ENCODE assay signal across 9 cellular contexts in the genomic region with DNA sequence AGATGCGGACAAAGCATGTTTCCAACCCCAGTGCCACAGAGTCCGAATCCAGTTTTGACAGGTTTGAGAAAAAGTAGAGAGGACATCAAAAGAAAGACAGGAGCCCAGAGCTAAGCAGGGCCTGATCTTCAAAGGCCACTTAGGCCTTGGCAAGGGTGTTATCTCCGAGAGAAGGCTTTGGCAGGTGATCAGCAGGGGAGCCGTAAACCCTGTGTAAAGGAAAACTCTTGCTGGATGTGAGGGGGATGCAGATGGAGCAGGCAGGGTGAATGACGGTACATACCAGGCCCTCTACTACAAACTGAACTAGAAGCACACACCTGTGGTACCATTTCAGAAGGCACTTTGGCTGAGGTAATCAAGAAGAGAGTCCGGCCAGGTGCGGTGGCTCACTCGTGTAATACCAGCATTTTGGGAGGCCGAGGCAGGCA. TPM values are rescaled to one million over a fixed set of nuclear protein-coding genes. Genes with fewer than 3 reads are reported as not detected.
A peak's percentile ranks its signal among the peaks of the same experiment; 100 is the strongest.
DNase-seq lines count a peak whose midpoint lies in the region; ATAC-seq and TF ChIP-seq lines count a peak whose summit lies in the region.
"Had no signal": no experiment of that assay in that cellular context is flagged by ENCODE, and none has a peak within 500 bp of the region (broad histone marks: within the 10 kb centered on the region; RNA-seq: fewer than 3 reads in every experiment).

No MANE protein-coding gene starts in this region.

- 69 to 77% methylated on average over 9 of the region's 9 CpGs for WGBS in heart right ventricle, 2 donors
- WGBS in urinary bladder, result 80% methylated on average over 9 of the region's 9 CpGs

- no peak for ATAC-seq in heart right ventricle
- no peak for ATAC-seq in Right ventricle myocardium superior (ENCODE audit: poor library complexity)
- ATAC-seq in activated naive CD8-positive, alpha-beta T cell treated with anti-CD3 and anti-CD28 coated beads, Interleukin-2, amount 50 U/mL, for 24 hours, result no peak
- ATAC-seq in memory B cell (ENCODE audit: low read depth), result no peak

- no peaks in the 10 kb centered on the region for H3K9me3 Mint-ChIP-seq in activated naive CD8-positive, alpha-beta T cell treated with anti-CD3 and anti-CD28 coated beads, Interleukin-2, amount 50 U/mL, for 24 hours
- H3K9me3 Mint-ChIP-seq in memory B cell, result no peaks in the 10 kb centered on the region

- peaks cover 0 to 31% (median 20%) of the 10 kb centered on the region in 9 donors for H3K36me3 ChIP-seq in heart right ventricle
- peaks cover 2% of the 10 kb centered on the region for H3K36me3 ChIP-seq in urinary bladder (ENCODE audit: insufficient read depth)

- intact Hi-C loops in heart right ventricle (cut with DNase I) (loop anchor here in 2 of 10 donors (5.0 kb wide), 2 partner anchors 68 to 73 kb away; partner anchors contain the start of gene RUFY1 (in 1 of the 2)), Right ventricle myocardium superior (cut with DNase I) (no loop called here)

- H3K4me3 ChIP-seq in heart right ventricle (peak overlapping the region in 6 of 10 donors; percentile 77 to 98 (median 93)), urinary bladder (ENCODE audit: low read depth, low read length) (no peak overlapping the region)

- H3K4me3 Mint-ChIP-seq in activated naive CD8-positive, alpha-beta T cell treated with anti-CD3 and anti-CD28 coated beads, Interleukin-2, amount 50 U/mL, for 24 hours, result peak overlapping the region; percentile 98
- H3K4me3 Mint-ChIP-seq in memory B cell, result peak overlapping the region; percentile 99

- peaks cover 12 to 38% (median 35%) of the 10 kb centered on the region in 9 donors for H3K4me1 ChIP-seq in heart right ventricle
- H3K4me1 ChIP-seq in urinary bladder (ENCODE audit: insufficient read depth), result no peaks in the 10 kb centered on the region

- H3K27me3 ChIP-seq in heart right ventricle, result no peaks in the 10 kb centered on the region

- TF ChIP-seq CTCF in heart right ventricle (IDR thresholded peaks at IDR 0.05), result no peak

- peaks cover 40% of the 10 kb centered on the region for H3K4me1 Mint-ChIP-seq in activated naive CD8-positive, alpha-beta T cell treated with anti-CD3 and anti-CD28 coated beads, Interleukin-2, amount 50 U/mL, for 24 hours
- H3K4me1 Mint-ChIP-seq in memory B cell, result peaks cover 28% of the 10 kb centered on the region

- peak overlapping the region; percentile 99 for H3K27ac Mint-ChIP-seq in activated naive CD8-positive, alpha-beta T cell treated with anti-CD3 and anti-CD28 coated beads, Interleukin-2, amount 50 U/mL, for 24 hours
- peak overlapping the region; percentile 100 for H3K27ac Mint-ChIP-seq in memory B cell

- H3K27me3 Mint-ChIP-seq in activated naive CD8-positive, alpha-beta T cell treated with anti-CD3 and anti-CD28 coated beads, Interleukin-2, amount 50 U/mL, for 24 hours, result peaks cover 6% of the 10 kb centered on the region
- no peaks in the 10 kb centered on the region for H3K27me3 Mint-ChIP-seq in memory B cell

- DNase-seq in heart right ventricle (no peak), Right ventricle myocardium superior (no peak), memory B cell (ENCODE audit: low spot score in 2 of 2) (no peak), NCI-H510A (lab: John Stamatoyannopoulos, UW) (no peak), C1 segment of cervical spinal cord (lab: John Stamatoyannopoulos, UW) (no peak)
- DNase-seq in activated naive CD8-positive, alpha-beta T cell treated with anti-CD3 and anti-CD28 coated beads, Interleukin-2, amount 50 U/mL, for 24 hours, result no peak
- no peak for DNase-seq in stimulated activated CD4-positive, alpha-beta T cell treated with anti-CD3 and anti-CD28 coated beads, Interleukin-15, amount 100 ng/mL, for 24 hours

- H3K9me3 ChIP-seq in heart right ventricle, result no peaks in the 10 kb centered on the region

- H3K27ac ChIP-seq in heart right ventricle (peak overlapping the region in 8 of 10 donors; percentile 97 to 100 (median 100)), urinary bladder (ENCODE audit: low read depth) (peak overlapping the region; percentile 53)

- H3K36me3 Mint-ChIP-seq in activated naive CD8-positive, alpha-beta T cell treated with anti-CD3 and anti-CD28 coated beads, Interleukin-2, amount 50 U/mL, for 24 hours (ENCODE audit: low read depth), result peaks cover 38% of the 10 kb centered on the region
- peaks cover 26% of the 10 kb centered on the region for H3K36me3 Mint-ChIP-seq in memory B cell

RNA-seq across cellular contexts. Expression of gene HNRNPH1, which starts 1.4 kb away (rescaled TPM):
- total RNA-seq in heart right ventricle, result 100 to 1,000 TPM; 147 to 227 (median 168) TPM
- polyA plus RNA-seq in heart right ventricle, result 100 to 1,000 TPM; 114 to 217 TPM
- 221 TPM for total RNA-seq in Right ventricle myocardium superior
- 1,016 TPM for total RNA-seq in urinary bladder
- polyA plus RNA-seq in urinary bladder, result 241 TPM

RNA-seq across cellular contexts. Expression of gene CBY3, which starts 56.0 kb away (rescaled TPM):
- not detected for total RNA-seq in heart right ventricle
- under 1 TPM in 1 of 2 donors, not detected in 1; 0.06 TPM for polyA plus RNA-seq in heart right ventricle
- total RNA-seq in Right ventricle myocardium superior, result not detected
- total RNA-seq in urinary bladder, result not detected
- 0.11 TPM for polyA plus RNA-seq in urinary bladder
- total RNA-seq: M059J had no signal
